ENCODE assay signal across 11 cellular contexts in genomic region chr19:52946322-52947310, GRCh38. TPM values are rescaled to one million over a fixed set of nuclear protein-coding genes. Genes with fewer than 3 reads are reported as not detected.
DNase-seq lines count a peak whose midpoint lies in the region; ATAC-seq and TF ChIP-seq lines count a peak whose summit lies in the region.
"Had no signal": no experiment of that assay in that cellular context is flagged by ENCODE, and none has a peak within 500 bp of the region (broad histone marks: within the 10 kb centered on the region; RNA-seq: fewer than 3 reads in every experiment).

No MANE protein-coding gene starts in this region.

- ATAC-seq in SK-N-SH treated with all-trans-retinoic acid at 6 μM for 48 hours (no peak), GM21381 (IDR thresholded peaks at IDR 0.05; ENCODE audit: unreplicated experiment) (no peak)
- ATAC-seq: naive thymus-derived CD8-positive, alpha-beta T cell had no signal

- H3K27ac ChIP-seq in SK-N-SH (ENCODE audit: low read depth in 2 of 2, low read length in 1 of 2) (no peak overlapping the region), transverse colon (peak overlapping the region in 1 of 4 donors; percentile 71)
- H3K27ac ChIP-seq: PC-9 had no signal

- H3K36me3 ChIP-seq in SK-N-SH (replicated peaks in 1 of 2; ENCODE audit: control insufficient read depth in 1 of 2, insufficient read depth in 2 of 2, low read length in 1 of 2): peaks cover 15 to 36% of the 10 kb centered on the region in 2 experiments
- peaks cover 3 to 37% (median 23%) of the 10 kb centered on the region in 4 donors for H3K36me3 ChIP-seq in transverse colon

- H2AFZ ChIP-seq in SK-N-SH (ENCODE audit: low read depth): no peak overlapping the region
- H2AFZ ChIP-seq: PC-9 had no signal

- TF ChIP-seq EP300 in SK-N-SH (IDR thresholded peaks at IDR 0.05; ENCODE audit: borderline replicate concordance in 1 of 2, low read depth in 1 of 2, low read length in 1 of 2) (no peak), transverse colon (IDR thresholded peaks at IDR 0.05; ENCODE audit: low read depth) (no peak)

- in situ Hi-C loops in transverse colon (cut with MboI; ENCODE audit: low pct_ligation_motif_present in 1 of 4, low pct_unique_long_range_greater_than_20kb in 1 of 4, low sequenced_read_pairs in 3 of 4): no loop called here

- TF ChIP-seq RAD21 in SK-N-SH (IDR thresholded peaks at IDR 0.05; ENCODE audit: low read length): no peak

- CTCF ChIA-PET in SK-N-SH (lab: Yijun Ruan, JAX): no interaction called here

- POLR2A ChIA-PET in SK-N-SH (lab: Yijun Ruan, JAX): no interaction called here

- WGBS in SK-N-SH (ENCODE audit: low lambda C conversion rate): 72% methylated on average over 35 of the region's 39 CpGs
- 62 to 81% methylated on average over 5 to 37 of the region's 39 CpGs for WGBS in transverse colon (ENCODE audit: low coverage in 1 of 2), 2 donors

- no peaks in the 10 kb centered on the region for H3F3A ChIP-seq in SK-N-SH (replicated peaks; ENCODE audit: insufficient read depth)

- H3K9me3 ChIP-seq in SK-N-SH (peaks cover 16% of the 10 kb centered on the region; the same call in 1 of the 2 replicates), transverse colon (peaks cover 57 to 59% of the 10 kb centered on the region in 2 donors)

- TF ChIP-seq CTCF in SK-N-SH (IDR thresholded peaks at IDR 0.05) (no peak), transverse colon (IDR thresholded peaks at IDR 0.05) (no peak)

- H3K27me3 ChIP-seq in SK-N-SH (ENCODE audit: insufficient read depth) (no peaks in the 10 kb centered on the region), transverse colon (no peaks in the 10 kb centered on the region)

- TF ChIP-seq POLR2A in transverse colon (IDR thresholded peaks at IDR 0.05): no peak

- H3K4me2 ChIP-seq in SK-N-SH: no peak overlapping the region
- H3K4me2 ChIP-seq: PC-9 had no signal

- H3K9ac ChIP-seq in SK-N-SH: no peak overlapping the region

- H3K9me2 ChIP-seq in SK-N-SH: no peaks in the 10 kb centered on the region

- intact Hi-C loops in transverse colon (cut with DNase I; ENCODE audit: low total_unique reads): no loop called here

- H3K4me1 ChIP-seq in SK-N-SH (ENCODE audit: control insufficient read depth in 1 of 2, insufficient read depth in 2 of 2, low read depth in 1 of 2, low read length in 1 of 2): no peaks in the 10 kb centered on the region; a peak in 1 of 4 replicates
- H3K4me1 ChIP-seq in transverse colon: peaks cover under 1 to 15% (median 6%) of the 10 kb centered on the region in 4 donors

- no peaks in the 10 kb centered on the region for H4K20me1 ChIP-seq in SK-N-SH (ENCODE audit: insufficient read depth)

- peak; percentile 54 for DNase-seq in SK-N-SH
- peak; percentile 96 for DNase-seq in cerebellum (ENCODE audit: low spot score)
- peak; percentile 88 for DNase-seq in islet precursor cell
- peak; percentile 73 for DNase-seq in transverse colon
- no peak for DNase-seq in NCI-H2171 (lab: John Stamatoyannopoulos, UW)
- no peak for DNase-seq in amniotic stem cell (lab: John Stamatoyannopoulos, UW)
- DNase-seq: activated CD4-positive, alpha-beta T cell treated with anti-CD3 and anti-CD28 coated beads for 48 hours; naive thymus-derived CD8-positive, alpha-beta T cell; PC-9 had no signal

- 0 out of 2 replicates have a peak, but pooled peaks cover 4% of the 10 kb centered on the region for H3K79me2 ChIP-seq in SK-N-SH (ENCODE audit: insufficient read depth)

- H3K4me3 ChIP-seq in SK-N-SH (ENCODE audit: low read depth in 2 of 2, low read length in 1 of 2) (no peak overlapping the region), transverse colon (no peak overlapping the region)
- H3K4me3 ChIP-seq: PC-9 had no signal

TF ChIP-seq in SK-N-SH, 30 proteins besides CTCF, POLR2A, EP300 and RAD21 (continues in another document):
- TF ChIP-seq RCOR1 (IDR thresholded peaks at IDR 0.05; ENCODE audit: low read length) (no peak), SMC3 (IDR thresholded peaks at IDR 0.05; ENCODE audit: low read depth, low read length) (no peak), SIN3A (IDR thresholded peaks at IDR 0.05; ENCODE audit: borderline replicate concordance, low read depth, low read length) (no peak), RFX5 (IDR thresholded peaks at IDR 0.05; ENCODE audit: low read length) (no peak), GATA2 (CRISPR knock-in tag; IDR thresholded peaks at IDR 0.05) (no peak), ZBTB33 (IDR thresholded peaks at IDR 0.05; ENCODE audit: borderline replicate concordance, low read depth) (no peak)

TF ChIP-seq in SK-N-SH treated with all-trans-retinoic acid at 6 μM for 48 hours, 23 proteins besides CTCF, POLR2A, EP300 and RAD21:
- TF ChIP-seq CSRNP3 (CRISPR knock-in tag; IDR thresholded peaks at IDR 0.05) (no peak), TOX (CRISPR knock-in tag; IDR thresholded peaks at IDR 0.05; ENCODE audit: borderline replicate concordance) (no peak)

RNA-seq across cellular contexts. Expression of gene ZNF816, which starts 16.1 kb away (rescaled TPM):
- 1.8 and 2.5 TPM in 2 replicates for polyA plus RNA-seq in SK-N-SH (2012; rRNA removed)
- 2.9 and 3.2 TPM in 2 replicates for polyA plus RNA-seq in SK-N-SH (2012; cell fraction: cytosol; rRNA removed)
- 1.7 and 3.1 TPM in 2 replicates for polyA plus RNA-seq in SK-N-SH (2012; cell fraction: nucleus; rRNA removed)
- 8.9 TPM for total RNA-seq in cerebellum
- total RNA-seq in transverse colon: 100 to 1,000 TPM in 1 of 4 donors, 10 to 100 TPM in 2, 1 to 10 TPM in 1; 6.0 to 150 (median 13.9) TPM

RNA-seq across cellular contexts. Expression of gene ZNF888, which starts 23.4 kb away (rescaled TPM):
- polyA plus RNA-seq in SK-N-SH (2012; rRNA removed): 0.46 and 0.83 TPM in 2 replicates
- 0.53 and 0.68 TPM in 2 replicates for polyA plus RNA-seq in SK-N-SH (2012; cell fraction: cytosol; rRNA removed)
- polyA plus RNA-seq in SK-N-SH (2012; cell fraction: nucleus; rRNA removed): 0.77 and 1.9 TPM in 2 replicates
- total RNA-seq in cerebellum: 3.4 TPM
- 10 to 100 TPM in 3 of 4 donors, 1 to 10 TPM in 1; 3.4 to 12.6 (median 11.8) TPM for total RNA-seq in transverse colon

RNA-seq across cellular contexts. Expression of gene ZNF320, which starts 49.2 kb away (rescaled TPM):
- polyA plus RNA-seq in SK-N-SH (2012; rRNA removed): 6.9 and 14.2 TPM in 2 replicates
- polyA plus RNA-seq in SK-N-SH (2012; cell fraction: cytosol; rRNA removed): 6.4 and 9.3 TPM in 2 replicates
- polyA plus RNA-seq in SK-N-SH (2012; cell fraction: nucleus; rRNA removed): 24.3 and 30.3 TPM in 2 replicates
- total RNA-seq in cerebellum (34.3 TPM), transverse colon (10 to 100 TPM in 2 of 4 donors, 1 to 10 TPM in 2; 2.8 to 23.1 (median 11.5) TPM)

Comparison
In these comparisons a context has a peak if more than half of its experiments do, and no peak if none do; other contexts are left out.
1. DNase-seq: peak in SK-N-SH (single experiment), cerebellum (single experiment), islet precursor cell (single experiment) and transverse colon (single experiment); none in NCI-H2171 (single experiment) and amniotic stem cell (single experiment).